ENCODE assay signal across 14 cellular contexts in genomic region chr10:97169911-97170693, GRCh38. TPM values are rescaled to one million over a fixed set of nuclear protein-coding genes. Genes with fewer than 3 reads are reported as not detected.
DNase-seq lines count a peak whose midpoint lies in the region; ATAC-seq and TF ChIP-seq lines count a peak whose summit lies in the region.
"Had no signal": no experiment of that assay in that cellular context is flagged by ENCODE, and none has a peak within 500 bp of the region (broad histone marks: within the 10 kb centered on the region; RNA-seq: fewer than 3 reads in every experiment).

No MANE protein-coding gene starts in this region.

- H3K4me1 Mint-ChIP-seq in activated T-helper 17 cell treated with anti-CD3 and anti-CD28 coated beads, Interleukin-2, amount 50 U/mL, for 72 hours: no peaks in the 10 kb centered on the region
- H3K4me1 Mint-ChIP-seq: IgD-negative memory B cell had no signal

- no peak overlapping the region for H3K4me3 Mint-ChIP-seq in activated T-helper 17 cell treated with anti-CD3 and anti-CD28 coated beads, Interleukin-2, amount 50 U/mL, for 72 hours
- H3K4me3 Mint-ChIP-seq: IgD-negative memory B cell; stimulated activated naive CD8-positive, alpha-beta T cell treated with anti-CD3 and anti-CD28 coated beads, Interleukin-15, Interleukin-2, amounts not matched to agents 100 ng/mL and 50 ng/mL, for 24 hours had no signal

- H3K4me1 ChIP-seq in body of pancreas (no peaks in the 10 kb centered on the region), mucosa of descending colon (ENCODE audit: low read depth) (no peaks in the 10 kb centered on the region), suprapubic skin (no peaks in the 10 kb centered on the region), osteoblast (ENCODE audit: insufficient read depth, low read length) (no peaks in the 10 kb centered on the region)

- TF ChIP-seq POLR2A in body of pancreas (IDR thresholded peaks at IDR 0.05): no peak
- no peak for TF ChIP-seq POLR2A in suprapubic skin (IDR thresholded peaks at IDR 0.05)

- no peaks in the 10 kb centered on the region for H3K79me2 ChIP-seq in osteoblast (ENCODE audit: insufficient read depth, low read length)

- no peak for TF ChIP-seq RAD21 in Ishikawa (IDR thresholded peaks at IDR 0.05; ENCODE audit: low read depth)

- H3K27ac ChIP-seq in body of pancreas (no peak overlapping the region), suprapubic skin (no peak overlapping the region), osteoblast (ENCODE audit: low read depth, low read length) (no peak overlapping the region)

- no peaks in the 10 kb centered on the region for H3K9me3 Mint-ChIP-seq in activated T-helper 17 cell treated with anti-CD3 and anti-CD28 coated beads, Interleukin-2, amount 50 U/mL, for 72 hours
- H3K9me3 Mint-ChIP-seq: IgD-negative memory B cell; stimulated activated naive CD8-positive, alpha-beta T cell treated with anti-CD3 and anti-CD28 coated beads, Interleukin-15, Interleukin-2, amounts not matched to agents 100 ng/mL and 50 ng/mL, for 24 hours had no signal

- H4K20me1 ChIP-seq in osteoblast (ENCODE audit: insufficient read depth, low read length): no peaks in the 10 kb centered on the region

- H2AFZ ChIP-seq in osteoblast (ENCODE audit: low read length): no peak overlapping the region

- no peaks in the 10 kb centered on the region for H3K9me3 ChIP-seq in body of pancreas
- H3K9me3 ChIP-seq in mucosa of descending colon: no peaks in the 10 kb centered on the region
- H3K9me3 ChIP-seq in suprapubic skin: no peaks in the 10 kb centered on the region
- no peaks in the 10 kb centered on the region for H3K9me3 ChIP-seq in osteoblast (ENCODE audit: low read depth, low read length)

- ATAC-seq in body of pancreas: peak; percentile 45
- ATAC-seq in mucosa of descending colon: peak; percentile 95
- no peak for ATAC-seq in activated T-helper 17 cell treated with anti-CD3 and anti-CD28 coated beads, Interleukin-2, amount 50 U/mL, for 72 hours (replicated peaks)

- no peak overlapping the region for H3K27ac Mint-ChIP-seq in activated T-helper 17 cell treated with anti-CD3 and anti-CD28 coated beads, Interleukin-2, amount 50 U/mL, for 72 hours
- H3K27ac Mint-ChIP-seq: IgD-negative memory B cell; progenitor cell of endocrine pancreas; stimulated activated naive CD8-positive, alpha-beta T cell treated with anti-CD3 and anti-CD28 coated beads, Interleukin-15, Interleukin-2, amounts not matched to agents 100 ng/mL and 50 ng/mL, for 24 hours had no signal

- H3K27me3 ChIP-seq in body of pancreas (no peaks in the 10 kb centered on the region), suprapubic skin (peaks cover 31% of the 10 kb centered on the region), osteoblast (ENCODE audit: insufficient read depth, low read length) (peaks cover 16% of the 10 kb centered on the region)

- H3K4me3 ChIP-seq in body of pancreas (no peak overlapping the region), mucosa of descending colon (no peak overlapping the region), suprapubic skin (no peak overlapping the region), osteoblast (ENCODE audit: insufficient read depth, low read length) (no peak overlapping the region)

- DNase-seq in COR-L47 (lab: John Stamatoyannopoulos, UW) (peak; percentile 44), body of pancreas (peak; percentile 53 to 83 (median 68)), mucosa of descending colon (peak; percentile 76 to 88 (median 86)), suprapubic skin (ENCODE audit: low spot score in 2 of 2) (no peak), osteoblast (ENCODE audit: insufficient read length, low spot score, missing footprints) (no peak)
- DNase-seq in activated CD4-positive, alpha-beta T cell treated with anti-CD3 and anti-CD28 coated beads, Interleukin-2, amount 50 U/mL, for 4 hours: no peak
- DNase-seq: HCEC 1CT; mesendoderm; stimulated activated CD4-positive, alpha-beta T cell treated with anti-CD3 and anti-CD28 coated beads, Interleukin-4, amount 100 ng/mL, for 24 hours had no signal

- no peaks in the 10 kb centered on the region for H3K36me3 ChIP-seq in body of pancreas (replicated peaks in 1 of 2; ENCODE audit: insufficient read depth in 1 of 2, low read depth in 2 of 2)
- H3K36me3 ChIP-seq in mucosa of descending colon (ENCODE audit: low read depth): no peaks in the 10 kb centered on the region
- H3K36me3 ChIP-seq in suprapubic skin: no peaks in the 10 kb centered on the region
- H3K36me3 ChIP-seq in osteoblast (ENCODE audit: insufficient read depth, low read length): no peaks in the 10 kb centered on the region

- intact Hi-C loops in body of pancreas (cut with DNase I): no loop called here
- intact Hi-C loops in mucosa of descending colon (cut with DNase I, micrococcal nuclease): no loop called here

- H3K36me3 Mint-ChIP-seq in activated T-helper 17 cell treated with anti-CD3 and anti-CD28 coated beads, Interleukin-2, amount 50 U/mL, for 72 hours (ENCODE audit: low read depth): no peaks in the 10 kb centered on the region
- H3K36me3 Mint-ChIP-seq: IgD-negative memory B cell had no signal

- no peak overlapping the region for H3K4me2 ChIP-seq in osteoblast (ENCODE audit: insufficient read depth, low read length)

- no peak for TF ChIP-seq EP300 in Ishikawa (IDR thresholded peaks at IDR 0.05; ENCODE audit: borderline replicate concordance)
- TF ChIP-seq EP300 in suprapubic skin (IDR thresholded peaks at IDR 0.05): no peak

- 59% methylated on average over 14 of the region's 14 CpGs for WGBS in body of pancreas, 2 donors
- 70% methylated on average over 14 of the region's 14 CpGs for WGBS in suprapubic skin

- peaks cover 4% of the 10 kb centered on the region for H3K27me3 Mint-ChIP-seq in activated T-helper 17 cell treated with anti-CD3 and anti-CD28 coated beads, Interleukin-2, amount 50 U/mL, for 72 hours
- H3K27me3 Mint-ChIP-seq: progenitor cell of endocrine pancreas had no signal

- TF ChIP-seq CTCF in body of pancreas (IDR thresholded peaks at IDR 0.05): no peak
- no peak for TF ChIP-seq CTCF in mucosa of descending colon (IDR thresholded peaks at IDR 0.05)
- no peak for TF ChIP-seq CTCF in suprapubic skin (IDR thresholded peaks at IDR 0.05)
- no peak for TF ChIP-seq CTCF in osteoblast (IDR thresholded peaks at IDR 0.05; ENCODE audit: extremely low read depth, low read depth, low read length)

TF ChIP-seq in Ishikawa, 13 proteins besides CTCF, POLR2A, EP300 and RAD21:
- TF ChIP-seq CEBPB (IDR thresholded peaks at IDR 0.05) (no peak), NFIC (IDR thresholded peaks at IDR 0.05) (peak; percentile 73)

RNA-seq across cellular contexts. Expression of gene SLIT1, which starts 15.7 kb away (rescaled TPM):
- under 1 TPM; 0.78 to 0.99 TPM for total RNA-seq in body of pancreas
- total RNA-seq in mucosa of descending colon: 1 to 10 TPM in 1 of 3 donors, under 1 TPM in 2; 0.17 to 1.1 (median 0.24) TPM
- total RNA-seq in suprapubic skin: under 1 TPM in 3 of 4 donors, not detected in 1; 0.10 to 0.40 (median 0.11) TPM
- 1 to 10 TPM in 1 of 2 donors, under 1 TPM in 1; 0.56 to 2.0 TPM for total RNA-seq in activated T-helper 17 cell treated with anti-CD3 and anti-CD28 coated beads, Interleukin-2, amount 50 U/mL, for 72 hours
- total RNA-seq in osteoblast: under 0.01 TPM in 1 of 2 replicates, not detected in the other

Comparison
In these comparisons a context has a peak if more than half of its experiments do, and no peak if none do; other contexts are left out.
1. DNase-seq: peak in COR-L47 (single experiment), body of pancreas (4 of 4) and mucosa of descending colon (3 of 3); none in suprapubic skin (0 of 2), activated CD4-positive, alpha-beta T cell treated with anti-CD3 and anti-CD28 coated beads, Interleukin-2, amount 50 U/mL, for 4 hours (0 of 2) and osteoblast (single experiment).